In genomic region chr6:13711726-13712484, GRCh38 we compare ENCODE assay signal across 8 cellular contexts. TPM values are rescaled to one million over a fixed set of nuclear protein-coding genes. Genes with fewer than 3 reads are reported as not detected.
A peak's percentile ranks its signal among the peaks of the same experiment; 100 is the strongest.
DNase-seq lines count a peak whose midpoint lies in the region; ATAC-seq and TF ChIP-seq lines count a peak whose summit lies in the region.

RANBP9 (minus strand) TSS chr6:13711835; CDS start chr6:13711505, 330 bp downstream.

- peaks cover under 1 to 5% (median 4%) of the 10 kb centered on the region in 7 donors for H3K9me3 Mint-ChIP-seq in CD14-positive monocyte
- no peaks in the 10 kb centered on the region for H3K9me3 Mint-ChIP-seq in activated CD4-positive, alpha-beta memory T cell treated with anti-CD3 and anti-CD28 coated beads for 36 hours

- H3K27me3 ChIP-seq in dorsolateral prefrontal cortex, result no peaks in the 10 kb centered on the region

- H3K4me3 ChIP-seq in dorsolateral prefrontal cortex, result peak within 1 kb of the TSS; percentile 68 to 95 (median 83)
- peak within 1 kb of the TSS; percentile 86 for H3K4me3 ChIP-seq in lower leg skin (ENCODE audit: low read depth, poor library complexity, severe bottlenecking)

- ATAC-seq in GM19372 (IDR thresholded peaks at IDR 0.05; ENCODE audit: low read depth, unreplicated experiment) (peak; percentile 76), HG03521 (IDR thresholded peaks at IDR 0.05; ENCODE audit: unreplicated experiment) (peak; percentile 79)

- peaks cover 0 to 2% (median 0%) of the 10 kb centered on the region in 3 donors for H3K27me3 Mint-ChIP-seq in CD14-positive monocyte (ENCODE audit: low read depth in 3 of 3)
- H3K27me3 Mint-ChIP-seq in activated CD4-positive, alpha-beta memory T cell treated with anti-CD3 and anti-CD28 coated beads for 36 hours, result no peaks in the 10 kb centered on the region

- TF ChIP-seq POLR2A in lower leg skin (IDR thresholded peaks at IDR 0.05), result peak in 1 of 2 donors; percentile 16

- POLR2A ChIA-PET in activated CD4-positive, alpha-beta memory T cell treated with anti-CD3 and anti-CD28 coated beads for 36 hours (lab: Charles Lee), result interaction anchor here (0.6 to 4.4 kb wide), 9 partner anchors 12 to 1342 kb away, joined by 3 to 32 read pairs (median 4); partner anchors contain the start of gene NOL7

- H3K27ac ChIP-seq in dorsolateral prefrontal cortex, result peak within 1 kb of the TSS; percentile 89 to 99 (median 96)

- TF ChIP-seq CTCF in CD14-positive monocyte (IDR thresholded peaks at IDR 0.05), result no peak
- peak in 19 of 56 donors; percentile 8 to 41 (median 22) for TF ChIP-seq CTCF in dorsolateral prefrontal cortex (IDR thresholded peaks at IDR 0.05 in 54 of 56, conservative IDR thresholded peaks at IDR 0.05 in 2 of 56; ENCODE audit: low read depth in 1 of 56, partially characterized antibody in 56 of 56)
- peak in 1 of 3 donors; percentile 12 for TF ChIP-seq CTCF in lower leg skin (IDR thresholded peaks at IDR 0.05)

- H3K4me3 Mint-ChIP-seq in CD14-positive monocyte, result peak within 1 kb of the TSS; percentile 97 to 99
- peak within 1 kb of the TSS; percentile 89 for H3K4me3 Mint-ChIP-seq in activated CD4-positive, alpha-beta memory T cell treated with anti-CD3 and anti-CD28 coated beads for 36 hours

- DNase-seq in CD14-positive monocyte (ENCODE audit: low spot score), result peak; percentile 73
- DNase-seq in NCI-H748 (lab: John Stamatoyannopoulos, UW; ENCODE audit: unreplicated experiment), result peak; percentile 97
- DNase-seq in activated CD4-positive, alpha-beta memory T cell treated with anti-CD3 and anti-CD28 coated beads for 36 hours, result peak; percentile 90
- peak; percentile 62 to 89 (median 81) for DNase-seq in dorsolateral prefrontal cortex
- peak; percentile 82 to 97 for DNase-seq in lower leg skin (ENCODE audit: low spot score in 2 of 2)
- peak; percentile 74 to 82 for DNase-seq in stimulated activated CD4-positive, alpha-beta T cell treated with anti-CD3 and anti-CD28 coated beads, Interleukin-4, amount 100 ng/mL, for 48 hours (ENCODE audit: low read depth in 2 of 2)

- intact Hi-C loops in CD14-positive monocyte (cut with micrococcal nuclease) (loop anchor here (5.0 to 10.0 kb wide), 3 partner anchors 47 to 297 kb away; partner anchors contain the start of gene NOL7 (in 1 of the 2)), dorsolateral prefrontal cortex (cut with DNase I) (loop anchor here (1.0 to 5.0 kb wide), 6 partner anchors 55 to 225 kb away; partner anchors contain the start of genes MCUR1 (in 2 of the 2), NOL7 (in 2 of the 2), GFOD1 (in 1 of the 2) and SIRT5 (in 1 of the 2)), lower leg skin (cut with DNase I; ENCODE audit: low total_unique reads) (no loop called here)
- intact Hi-C loops in activated CD4-positive, alpha-beta memory T cell treated with anti-CD3 and anti-CD28 coated beads for 36 hours (cut with micrococcal nuclease), result loop anchor here (1.0 to 10.0 kb wide), 4 partner anchors 87 to 403 kb away; partner anchors contain the start of genes CD83, NOL7 and SIRT5

- peak within 1 kb of the TSS; percentile 90 to 96 (median 94) for H3K27ac Mint-ChIP-seq in CD14-positive monocyte
- H3K27ac Mint-ChIP-seq in activated CD4-positive, alpha-beta memory T cell treated with anti-CD3 and anti-CD28 coated beads for 36 hours, result peak within 1 kb of the TSS; percentile 99

- H3K36me3 Mint-ChIP-seq in CD14-positive monocyte, result no peaks in the 10 kb centered on the region
- H3K36me3 Mint-ChIP-seq in activated CD4-positive, alpha-beta memory T cell treated with anti-CD3 and anti-CD28 coated beads for 36 hours, result peaks cover 16% of the 10 kb centered on the region

- CTCF ChIA-PET in activated CD4-positive, alpha-beta memory T cell treated with anti-CD3 and anti-CD28 coated beads for 36 hours (lab: Charles Lee), result interaction anchor here (0.6 to 4.9 kb wide), 7 partner anchors 16 to 96 kb away, joined by 3 to 43 read pairs (median 4); partner anchors contain the start of gene NOL7

- H3K4me1 Mint-ChIP-seq in CD14-positive monocyte, result peaks cover 56% of the 10 kb centered on the region
- H3K4me1 Mint-ChIP-seq in activated CD4-positive, alpha-beta memory T cell treated with anti-CD3 and anti-CD28 coated beads for 36 hours (ENCODE audit: low read depth), result peaks cover 52% of the 10 kb centered on the region

- WGBS in lower leg skin, 2 donors, result 0% methylated on average over 35 to 68 of the region's 102 CpGs

RNA-seq across cellular contexts. Expression of gene RANBP9, which starts in this region (rescaled TPM):
- polyA plus RNA-seq in CD14-positive monocyte, result 1 to 10 TPM; 1.8 to 2.0 TPM
- total RNA-seq in activated CD4-positive, alpha-beta memory T cell treated with anti-CD3 and anti-CD28 coated beads for 36 hours, result 10 to 100 TPM; 63.7 to 66.2 TPM
- 10 to 100 TPM; 48.7 to 98.0 (median 80.1) TPM for total RNA-seq in dorsolateral prefrontal cortex
- 10 to 100 TPM; 45.4 to 59.3 (median 53.6) TPM for total RNA-seq in lower leg skin

Comparison
In these comparisons a context has a peak if more than half of its experiments do, and no peak if none do; other contexts are left out.
1. Peak in every context shown above with its lines: DNase-seq, ATAC-seq, H3K4me3 ChIP-seq and H3K27ac ChIP-seq.